Comparison of ENCODE assay signal across 23 cellular contexts in the genomic region with DNA sequence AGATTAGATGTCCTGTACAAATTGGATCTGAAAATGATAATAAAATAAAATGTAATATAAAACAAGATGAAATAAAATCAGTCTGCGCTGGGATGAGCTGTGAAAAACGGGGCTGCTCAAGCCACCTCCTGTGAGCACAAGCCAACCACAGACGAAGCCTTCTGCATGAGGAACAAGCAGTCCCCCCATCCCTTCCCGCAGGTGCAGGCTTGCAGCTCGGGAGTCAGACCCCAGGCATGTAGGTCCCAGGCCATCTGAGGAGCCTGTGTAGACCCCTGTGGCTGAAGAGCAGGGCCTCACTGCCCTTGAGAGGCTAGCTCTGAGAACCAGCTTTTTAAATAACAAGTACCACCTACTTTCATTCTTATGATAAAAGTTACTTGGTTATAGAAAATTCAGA.
DNase-seq lines count a peak whose midpoint lies in the region; ATAC-seq and TF ChIP-seq lines count a peak whose summit lies in the region.
"Had no signal": no experiment of that assay in that cellular context is flagged by ENCODE, and none has a peak within 500 bp of the region (broad histone marks: within the 10 kb centered on the region; RNA-seq: fewer than 3 reads in every experiment).

No MANE protein-coding gene starts in this region.

- no peak overlapping the region for H2AFZ ChIP-seq in OCI-LY1 (ENCODE audit: low read length)

- H3K9me2 ChIP-seq in OCI-LY1 (ENCODE audit: low read depth, low read length) = no peaks in the 10 kb centered on the region

- H3K36me3 ChIP-seq in OCI-LY1 (ENCODE audit: insufficient read depth, low read length) = peaks cover 9% of the 10 kb centered on the region; the same call in 1 of the 2 replicates
- H3K36me3 ChIP-seq in right atrium auricular region = no peaks in the 10 kb centered on the region
- no peaks in the 10 kb centered on the region for H3K36me3 ChIP-seq in testis (ENCODE audit: low read depth, missing control alignments)
- H3K36me3 ChIP-seq: HAP-1, suprapubic skin had no signal

- no peak for DNase-seq in AG04450 (ENCODE audit: low read depth, low spot score)
- no peak for DNase-seq in right atrium auricular region (ENCODE audit: low spot score)
- DNase-seq in sciatic nerve (ENCODE audit: low spot score) = no peak
- no peak for DNase-seq in GM20000 (ENCODE audit: low spot score)
- no peak for DNase-seq in testis
- DNase-seq in activated CD8-positive, alpha-beta T cell treated with anti-CD3 and anti-CD28 coated beads for 36 hours = no peak
- DNase-seq: activated CD4-positive, alpha-beta T cell treated with anti-CD3 and anti-CD28 coated beads for 36 hours; activated naive CD4-positive, alpha-beta T cell treated with anti-CD3 and anti-CD28 coated beads, Interleukin-2, amount 50 U/mL, for 16 hours; activated T-cell treated with anti-CD3 and anti-CD28 coated beads, Interleukin-2, amount 50 U/mL, for 72 hours; anterior cingulate cortex; CD4-positive, CD25-positive, alpha-beta regulatory T cell; foreskin melanocyte; hypothalamus; MM.1S; nucleus accumbens; T-cell had no signal

- H3K27me3 ChIP-seq in AG04450 (ENCODE audit: control insufficient read depth, insufficient read depth, low read length) (no peaks in the 10 kb centered on the region), OCI-LY1 (ENCODE audit: insufficient read depth, low read length) (no peaks in the 10 kb centered on the region), right atrium auricular region (no peaks in the 10 kb centered on the region), testis (no peaks in the 10 kb centered on the region)
- H3K27me3 ChIP-seq: suprapubic skin had no signal

- CTCF ChIA-PET in AG04450 (lab: Charles Lee) = no interaction called here
- CTCF ChIA-PET in activated CD8-positive, alpha-beta T cell treated with anti-CD3 and anti-CD28 coated beads for 36 hours (lab: Charles Lee) = no interaction called here

- peak; percentile 3 for ATAC-seq in sciatic nerve
- ATAC-seq in GM18858 (IDR thresholded peaks at IDR 0.05; ENCODE audit: unreplicated experiment) = no peak
- no peak for ATAC-seq in activated CD8-positive, alpha-beta T cell treated with anti-CD3 and anti-CD28 coated beads for 36 hours
- ATAC-seq: activated CD4-positive, alpha-beta T cell treated with anti-CD3 and anti-CD28 coated beads for 36 hours; activated T-cell treated with anti-CD3 and anti-CD28 coated beads, Interleukin-2, amount 50 U/mL, for 72 hours; T-cell had no signal

- TF ChIP-seq CTCF in AG04450 (IDR thresholded peaks at IDR 0.05; ENCODE audit: low read depth, low read length) = no peak
- no peak for TF ChIP-seq CTCF in OCI-LY1 (IDR thresholded peaks at IDR 0.05; ENCODE audit: low read length)
- TF ChIP-seq CTCF in right atrium auricular region (IDR thresholded peaks at IDR 0.05) = no peak
- TF ChIP-seq CTCF in GM20000 (IDR thresholded peaks at IDR 0.05; ENCODE audit: extremely low read depth, missing control alignments) = no peak
- no peak for TF ChIP-seq CTCF in testis (IDR thresholded peaks at IDR 0.05)
- no peak for TF ChIP-seq CTCF in activated CD8-positive, alpha-beta T cell treated with anti-CD3 and anti-CD28 coated beads for 36 hours (IDR thresholded peaks at IDR 0.05)

- H3K79me2 ChIP-seq in OCI-LY1 (ENCODE audit: insufficient read depth, low read length) = peaks cover 22% of the 10 kb centered on the region; the same call in 1 of the 2 replicates

- H3K9me3 ChIP-seq in AG04450 (ENCODE audit: control insufficient read depth, insufficient read depth, low read length) (peaks cover 3% of the 10 kb centered on the region; the same call in 1 of the 2 replicates), OCI-LY1 (ENCODE audit: low read length) (no peaks in the 10 kb centered on the region), right atrium auricular region (no peaks in the 10 kb centered on the region), testis (no peaks in the 10 kb centered on the region)
- H3K9me3 ChIP-seq: HAP-1, suprapubic skin had no signal

- H4K20me1 ChIP-seq in OCI-LY1 (ENCODE audit: insufficient read depth, low read length) = no peaks in the 10 kb centered on the region

- TF ChIP-seq POLR2A in testis (IDR thresholded peaks at IDR 0.05) = no peak

- H3K27ac Mint-ChIP-seq in activated CD8-positive, alpha-beta T cell treated with anti-CD3 and anti-CD28 coated beads for 36 hours = no peak overlapping the region
- H3K27ac Mint-ChIP-seq: activated CD4-positive, alpha-beta T cell treated with anti-CD3 and anti-CD28 coated beads for 36 hours; activated T-cell treated with anti-CD3 and anti-CD28 coated beads, Interleukin-2, amount 50 U/mL, for 72 hours; CD4-positive, CD25-positive, alpha-beta regulatory T cell; T-cell had no signal

- H3K4me1 Mint-ChIP-seq in activated CD8-positive, alpha-beta T cell treated with anti-CD3 and anti-CD28 coated beads for 36 hours (ENCODE audit: low read depth) = no peaks in the 10 kb centered on the region
- H3K4me1 Mint-ChIP-seq: CD4-positive, CD25-positive, alpha-beta regulatory T cell; central memory CD8-positive, alpha-beta T cell had no signal

- no peaks in the 10 kb centered on the region for H3K36me3 Mint-ChIP-seq in activated CD8-positive, alpha-beta T cell treated with anti-CD3 and anti-CD28 coated beads for 36 hours (ENCODE audit: low read depth)
- H3K36me3 Mint-ChIP-seq: CD4-positive, CD25-positive, alpha-beta regulatory T cell; T-cell had no signal

- H3K4me3 Mint-ChIP-seq in activated CD8-positive, alpha-beta T cell treated with anti-CD3 and anti-CD28 coated beads for 36 hours = no peak overlapping the region
- H3K4me3 Mint-ChIP-seq: activated CD4-positive, alpha-beta T cell treated with anti-CD3 and anti-CD28 coated beads for 36 hours; activated T-cell treated with anti-CD3 and anti-CD28 coated beads, Interleukin-2, amount 50 U/mL, for 72 hours; CD4-positive, CD25-positive, alpha-beta regulatory T cell; central memory CD8-positive, alpha-beta T cell; T-cell had no signal

- no peak overlapping the region for H3K4me3 ChIP-seq in AG04450 (ENCODE audit: low read depth, low read length)
- H3K4me3 ChIP-seq in OCI-LY1 (ENCODE audit: low read depth, low read length, poor library complexity, severe bottlenecking) = no peak overlapping the region
- H3K4me3 ChIP-seq in right atrium auricular region = no peak overlapping the region
- no peak overlapping the region for H3K4me3 ChIP-seq in testis
- H3K4me3 ChIP-seq: HAP-1, lung, suprapubic skin had no signal

- intact Hi-C loops in sciatic nerve (cut with DNase I) = no loop called here
- intact Hi-C loops in testis (cut with DNase I; ENCODE audit: low total_unique reads) = no loop called here
- intact Hi-C loops in activated CD8-positive, alpha-beta T cell treated with anti-CD3 and anti-CD28 coated beads for 36 hours (cut with micrococcal nuclease) = no loop called here

- peak overlapping the region; percentile 83 for H3K27ac ChIP-seq in AG04450 (ENCODE audit: low read depth, low read length)
- H3K27ac ChIP-seq in OCI-LY1 (ENCODE audit: low read depth, low read length, poor library complexity, severe bottlenecking) = peak overlapping the region; percentile 43
- peak overlapping the region; percentile 54 to 56 for H3K27ac ChIP-seq in right atrium auricular region
- H3K27ac ChIP-seq in testis = peak overlapping the region in 1 of 2 donors; percentile 16
- H3K27ac ChIP-seq: epithelial cell of prostate had no signal

- POLR2A ChIA-PET in AG04450 (lab: Yijun Ruan, JAX) = interaction anchor here (0.7 to 1.8 kb wide), 6 partner anchors 8 to 113 kb away, joined by 3 to 11 read pairs (median 4); no protein-coding TSS in a partner anchor
- POLR2A ChIA-PET in activated CD8-positive, alpha-beta T cell treated with anti-CD3 and anti-CD28 coated beads for 36 hours (lab: Charles Lee) = no interaction called here

- no peaks in the 10 kb centered on the region for H3K9me3 Mint-ChIP-seq in activated CD8-positive, alpha-beta T cell treated with anti-CD3 and anti-CD28 coated beads for 36 hours
- H3K9me3 Mint-ChIP-seq: activated T-cell treated with anti-CD3 and anti-CD28 coated beads, Interleukin-2, amount 50 U/mL, for 72 hours; central memory CD8-positive, alpha-beta T cell; T-cell had no signal

- H3F3A ChIP-seq in OCI-LY1 (ENCODE audit: insufficient read depth, low read length) = no peaks in the 10 kb centered on the region

- H3K9ac ChIP-seq in OCI-LY1 (ENCODE audit: low read length) = no peak overlapping the region

- no peak overlapping the region for H3K4me2 ChIP-seq in OCI-LY1 (ENCODE audit: low read length)

- 42 to 56% methylated on average over 5 of the region's 5 CpGs for WGBS in testis, 2 donors

- H3K27me3 Mint-ChIP-seq in activated CD8-positive, alpha-beta T cell treated with anti-CD3 and anti-CD28 coated beads for 36 hours = no peaks in the 10 kb centered on the region
- H3K27me3 Mint-ChIP-seq: activated CD4-positive, alpha-beta T cell treated with anti-CD3 and anti-CD28 coated beads for 36 hours; CD4-positive, CD25-positive, alpha-beta regulatory T cell; central memory CD8-positive, alpha-beta T cell; T-cell had no signal

- H3K4me1 ChIP-seq in OCI-LY1 (ENCODE audit: insufficient read depth, low read length, severe bottlenecking) (peaks cover 42% of the 10 kb centered on the region), right atrium auricular region (peaks cover 0 to 56% of the 10 kb centered on the region in 2 donors), testis (peaks cover 35% of the 10 kb centered on the region)
- H3K4me1 ChIP-seq: HAP-1 had no signal
